ENCODE assay signal across 1 cellular context in the genomic region with DNA sequence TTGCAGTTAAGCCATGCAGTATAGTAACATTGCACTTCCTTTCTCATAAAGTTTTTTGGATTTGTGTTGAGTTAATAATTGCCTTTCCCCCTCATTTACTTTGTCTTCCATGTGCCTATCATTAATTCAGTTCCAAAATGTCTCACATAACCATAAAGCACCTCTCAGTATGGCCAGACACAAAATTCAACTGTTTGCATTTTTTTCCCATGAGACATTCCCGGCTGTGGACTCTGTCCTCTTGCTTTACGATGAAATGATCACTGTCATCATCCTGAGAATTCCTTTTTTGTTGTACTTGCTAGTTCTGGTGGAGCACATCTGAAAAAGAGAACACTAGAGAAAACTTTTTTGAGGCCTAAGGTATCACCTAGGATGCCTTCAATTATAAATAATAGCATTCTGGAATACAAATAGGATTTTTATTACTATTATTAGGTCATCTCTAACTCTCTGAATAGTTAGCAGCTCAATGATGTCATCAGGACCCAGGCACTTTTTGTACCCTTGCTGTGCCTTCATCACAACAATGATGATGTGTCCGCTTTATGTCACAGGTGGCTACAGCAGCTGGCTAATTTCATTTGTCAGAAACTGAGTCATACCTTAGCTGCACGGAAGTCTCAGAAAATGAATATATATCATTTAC.
TF ChIP-seq lines count a peak whose summit lies in the region.

No MANE protein-coding gene starts in this region.

TF ChIP-seq in IMR-90, 13 proteins besides CTCF, POLR2A, EP300 and RAD21 (continued from another document):
- no peak for TF ChIP-seq FOS (IDR thresholded peaks at IDR 0.05; ENCODE audit: low read depth, low read length)
